Comparison of ENCODE assay signal across 15 cellular contexts in the genomic region with DNA sequence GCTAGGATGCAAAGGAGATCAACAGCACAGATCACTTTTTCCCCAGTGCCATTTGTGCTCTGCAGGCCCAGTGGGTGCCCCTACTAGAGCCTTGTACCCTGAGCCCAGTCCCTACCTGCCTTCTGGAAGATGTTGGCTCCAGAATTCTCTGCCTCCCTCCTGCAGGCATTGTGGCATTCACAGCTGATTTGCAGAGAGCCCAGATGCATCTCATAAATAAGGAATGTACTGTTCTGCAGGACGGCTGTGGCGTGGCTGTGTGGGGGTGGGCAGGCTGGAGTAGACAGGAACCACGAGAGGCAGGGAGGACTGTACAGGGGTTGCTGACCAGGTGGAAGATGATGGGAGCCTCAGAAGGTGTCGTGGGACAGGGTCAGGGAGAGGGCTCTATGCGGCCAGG. TPM values are rescaled to one million over a fixed set of nuclear protein-coding genes. Genes with fewer than 3 reads are reported as not detected.
A peak's percentile ranks its signal among the peaks of the same experiment; 100 is the strongest.
DNase-seq lines count a peak whose midpoint lies in the region; ATAC-seq and TF ChIP-seq lines count a peak whose summit lies in the region.
"Had no signal": no experiment of that assay in that cellular context is flagged by ENCODE, and none has a peak within 500 bp of the region (broad histone marks: within the 10 kb centered on the region; RNA-seq: fewer than 3 reads in every experiment).

No MANE protein-coding gene starts in this region.

- H3K27me3 Mint-ChIP-seq in glutamatergic neuron (ENCODE audit: unreplicated experiment): peaks cover 23% of the 10 kb centered on the region
- H3K27me3 Mint-ChIP-seq: CD4-positive, alpha-beta T cell had no signal

- peak overlapping the region; percentile 80 for H3K4me3 Mint-ChIP-seq in glutamatergic neuron (ENCODE audit: unreplicated experiment)
- H3K4me3 Mint-ChIP-seq: CD4-positive, alpha-beta T cell had no signal

- H3K36me3 ChIP-seq in RWPE2 (ENCODE audit: low read depth): no peaks in the 10 kb centered on the region
- H3K36me3 ChIP-seq: gastroesophageal sphincter had no signal

- H3K9me3 ChIP-seq in RWPE2 (ENCODE audit: severe bottlenecking): no peaks in the 10 kb centered on the region
- H3K9me3 ChIP-seq: gastroesophageal sphincter had no signal

- H3K4me3 ChIP-seq in RWPE2 (ENCODE audit: severe bottlenecking): no peak overlapping the region
- H3K4me3 ChIP-seq: gastroesophageal sphincter had no signal

- H3K9me3 Mint-ChIP-seq in glutamatergic neuron (ENCODE audit: unreplicated experiment): peaks cover 32% of the 10 kb centered on the region
- H3K9me3 Mint-ChIP-seq: CD4-positive, alpha-beta T cell had no signal

- H3K27me3 ChIP-seq in RWPE2 (ENCODE audit: insufficient read depth, poor library complexity, severe bottlenecking): no peaks in the 10 kb centered on the region

- H3K27ac ChIP-seq in RWPE2 (ENCODE audit: poor library complexity, severe bottlenecking): no peak overlapping the region
- H3K27ac ChIP-seq: gastroesophageal sphincter had no signal

- TF ChIP-seq CTCF in RWPE2 (IDR thresholded peaks at IDR 0.05; ENCODE audit: poor library complexity, severe bottlenecking) (no peak), glutamatergic neuron (IDR thresholded peaks at IDR 0.05; ENCODE audit: partially characterized antibody, unreplicated experiment) (no peak)

- no peaks in the 10 kb centered on the region for H3K36me3 Mint-ChIP-seq in glutamatergic neuron (ENCODE audit: unreplicated experiment)

- peaks cover 46% of the 10 kb centered on the region for H3K4me1 Mint-ChIP-seq in glutamatergic neuron (ENCODE audit: low read depth, unreplicated experiment)

- H3K4me1 ChIP-seq in RWPE2 (ENCODE audit: insufficient read depth, poor library complexity, severe bottlenecking): peaks cover 4% of the 10 kb centered on the region

- DNase-seq in AG08395 (ENCODE audit: low spot score) (peak; percentile 43), COLO829 (ENCODE audit: low spot score) (peak; percentile 40), RWPE2 (ENCODE audit: low spot score) (no peak), glutamatergic neuron (peak; percentile 43), DMS 273 treated with DMSO at 0.1 percent for 48 hours (lab: John Stamatoyannopoulos, UW) (no peak)
- DNase-seq in activated CD4-positive, CD25-positive, alpha-beta regulatory T cell (lab: John Stamatoyannopoulos, UW): no peak
- DNase-seq: activated CD8-positive, alpha-beta memory T cell treated with anti-CD3 and anti-CD28 coated beads, Interleukin-2, amount 50 U/mL, for 48 hours; CD4-positive, alpha-beta T cell; effector CD4-positive, alpha-beta T cell; kidney glomerular epithelial cell; RPMI8226 had no signal

- ATAC-seq in RWPE2 (ENCODE audit: low read depth) (peak; percentile 24; the same call in 1 of the 3 replicates), GM21390 (IDR thresholded peaks at IDR 0.05; ENCODE audit: unreplicated experiment) (no peak), HG03095 (IDR thresholded peaks at IDR 0.05; ENCODE audit: unreplicated experiment) (no peak)
- ATAC-seq: gastroesophageal sphincter had no signal

- H3K27ac Mint-ChIP-seq in glutamatergic neuron (ENCODE audit: unreplicated experiment): peak overlapping the region; percentile 89

RNA-seq across cellular contexts. Expression of a gene that starts 11.2 kb away (rescaled TPM):
- total RNA-seq in glutamatergic neuron (ENCODE audit: unreplicated experiment): 1,100 TPM

RNA-seq across cellular contexts. Expression of a gene that starts 24.4 kb away (rescaled TPM):
- not detected for total RNA-seq in glutamatergic neuron (ENCODE audit: unreplicated experiment)
- total RNA-seq: CD4-positive, alpha-beta T cell; gastroesophageal sphincter; NCI-H460 had no signal

RNA-seq across cellular contexts. Expression of a gene that starts 28.3 kb away (rescaled TPM):
- total RNA-seq in glutamatergic neuron (ENCODE audit: unreplicated experiment): not detected
- total RNA-seq: CD4-positive, alpha-beta T cell; NCI-H460 had no signal

RNA-seq across cellular contexts. Expression of a gene that starts 56.2 kb away (rescaled TPM):
- total RNA-seq in glutamatergic neuron (ENCODE audit: unreplicated experiment): 10.6 TPM

Comparison
In these comparisons a context has a peak if more than half of its experiments do, and no peak if none do; other contexts are left out.
1. DNase-seq: peak in AG08395 (single experiment), COLO829 (single experiment) and glutamatergic neuron (single experiment); none in RWPE2 (single experiment), DMS 273 treated with DMSO at 0.1 percent for 48 hours (single experiment) and activated CD4-positive, CD25-positive, alpha-beta regulatory T cell (0 of 4).